In the genomic region with DNA sequence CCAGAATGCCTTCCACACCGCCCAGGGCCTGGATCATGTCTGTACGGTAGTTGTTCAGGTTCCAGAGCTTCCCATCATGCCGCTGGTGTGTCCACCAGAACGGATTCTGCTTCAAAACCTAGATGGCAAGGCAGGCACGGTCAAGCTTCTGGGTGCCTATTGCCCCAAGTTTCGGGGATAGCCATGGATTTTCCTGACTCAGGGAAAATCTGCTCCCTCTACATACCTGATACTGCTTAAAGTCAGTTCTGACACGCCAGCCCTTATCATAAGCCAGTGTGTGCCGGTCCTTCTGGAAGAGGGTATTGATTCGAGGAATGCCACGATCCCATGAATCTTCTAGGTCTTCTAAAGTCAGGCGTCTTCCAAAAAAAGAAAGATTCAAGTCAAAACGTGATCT, we compare ENCODE assay signal across 13 cellular contexts. TPM values are rescaled to one million over a fixed set of nuclear protein-coding genes. Genes with fewer than 3 reads are reported as not detected.
DNase-seq lines count a peak whose midpoint lies in the region; ATAC-seq lines count a peak whose summit lies in the region.
"Had no signal": no experiment of that assay in that cellular context is flagged by ENCODE, and none has a peak within 500 bp of the region (broad histone marks: within the 10 kb centered on the region; RNA-seq: fewer than 3 reads in every experiment).

No MANE protein-coding gene starts in this region.

- H2AK5ac ChIP-seq in trophoblast cell (ENCODE audit: low read length), result no peak overlapping the region

- no peak overlapping the region for H3K4ac ChIP-seq in trophoblast cell (ENCODE audit: low read depth, low read length)

- H3K27me3 ChIP-seq in trophoblast cell (ENCODE audit: insufficient read depth, low read length), result no peaks in the 10 kb centered on the region
- H3K27me3 ChIP-seq: BLaER1 treated with 17β-estradiol and CSF1 and Interleukin-3, amounts not matched to agents 10 nM and 100 nM had no signal

- H3K9ac ChIP-seq in trophoblast cell (ENCODE audit: low read length), result no peak overlapping the region
- H3K9ac ChIP-seq: BLaER1 treated with 17β-estradiol and CSF1 and Interleukin-3, amounts not matched to agents 10 nM and 100 nM had no signal

- H2BK5ac ChIP-seq in trophoblast cell (ENCODE audit: low read depth, low read length, poor library complexity), result no peak overlapping the region

- no peak overlapping the region for H3K23ac ChIP-seq in trophoblast cell (ENCODE audit: low read length)

- H2BK120ac ChIP-seq in trophoblast cell (ENCODE audit: insufficient read depth, low read length, poor library complexity), result no peak overlapping the region

- DNase-seq in Right ventricle myocardium inferior (ENCODE audit: missing footprints), result no peak
- no peak for DNase-seq in left ventricle myocardium superior
- no peak for DNase-seq in trophoblast cell
- DNase-seq: 8988T, EL, MM.1S, NCI-H1105 treated with DMSO at 0.1 percent for 48 hours, NCI-H187, NCI-H69, Right ventricle myocardium superior had no signal

- H4K12ac ChIP-seq in trophoblast cell (ENCODE audit: low read depth, low read length), result no peak overlapping the region

- ATAC-seq in Right ventricle myocardium inferior, result peak; percentile 11
- no peak for ATAC-seq in left ventricle myocardium superior
- ATAC-seq in GM21390 (IDR thresholded peaks at IDR 0.05; ENCODE audit: unreplicated experiment), result no peak
- ATAC-seq: SK-N-SH treated with all-trans-retinoic acid at 6 μM for 48 hours had no signal

- intact Hi-C loops in Right ventricle myocardium inferior (cut with DNase I), result loop anchor here (10.0 kb wide), 1 partner anchor 384 kb away; a partner anchor contains a TSS
- intact Hi-C loops in left ventricle myocardium superior (cut with micrococcal nuclease), result no loop called here

- no peaks in the 10 kb centered on the region for H3K9me3 ChIP-seq in trophoblast cell (ENCODE audit: insufficient read depth, low read depth, low read length)
- H3K9me3 ChIP-seq: BLaER1 treated with 17β-estradiol and CSF1 and Interleukin-3, amounts not matched to agents 10 nM and 100 nM had no signal

- WGBS in trophoblast cell (ENCODE audit: extremely low coverage, insufficient coverage, insufficient read length), result no CpG with 5 or more reads among the region's 12 CpGs

- H3K18ac ChIP-seq in trophoblast cell (ENCODE audit: low read length), result no peak overlapping the region

- no peak overlapping the region for H2BK12ac ChIP-seq in trophoblast cell (ENCODE audit: low read length)

- H4K8ac ChIP-seq in trophoblast cell (ENCODE audit: low read depth, low read length), result no peak overlapping the region

- H3K79me2 ChIP-seq in trophoblast cell (ENCODE audit: control insufficient read depth, insufficient read depth, low read length, poor library complexity), result no peaks in the 10 kb centered on the region

- H3K36me3 ChIP-seq in trophoblast cell (ENCODE audit: control insufficient read depth in 1 of 2, insufficient read depth in 2 of 2, low read length in 2 of 2), result peaks cover 61 to 75% of the 10 kb centered on the region in 2 experiments

- H3K4me3 ChIP-seq in trophoblast cell (ENCODE audit: low read depth, low read length), result peak overlapping the region; percentile 5
- H3K4me3 ChIP-seq: BLaER1 treated with 17β-estradiol and CSF1 and Interleukin-3, amounts not matched to agents 10 nM and 100 nM had no signal

- no peaks in the 10 kb centered on the region for H3K79me1 ChIP-seq in trophoblast cell (ENCODE audit: low read length)

- H3K14ac ChIP-seq in trophoblast cell (ENCODE audit: low read length), result no peak overlapping the region

- no peak overlapping the region for H4K91ac ChIP-seq in trophoblast cell (ENCODE audit: low read depth, low read length)

- H3K4me2 ChIP-seq in trophoblast cell (ENCODE audit: low read length), result no peak overlapping the region
- H3K4me2 ChIP-seq: BLaER1 treated with 17β-estradiol and CSF1 and Interleukin-3, amounts not matched to agents 10 nM and 100 nM had no signal

- H3K4me1 ChIP-seq in trophoblast cell (ENCODE audit: control insufficient read depth in 1 of 2, insufficient read depth in 2 of 2, low read length in 2 of 2), result no peaks in the 10 kb centered on the region
- H3K4me1 ChIP-seq: BLaER1 treated with 17β-estradiol and CSF1 and Interleukin-3, amounts not matched to agents 10 nM and 100 nM had no signal

- no peak overlapping the region for H2AFZ ChIP-seq in trophoblast cell (ENCODE audit: insufficient read depth, low read length, poor library complexity)

- H3K27ac ChIP-seq in trophoblast cell (ENCODE audit: low read depth, low read length), result no peak overlapping the region
- H3K27ac ChIP-seq: BLaER1 treated with 17β-estradiol and CSF1 and Interleukin-3, amounts not matched to agents 10 nM and 100 nM had no signal

RNA-seq across cellular contexts. Expression of a gene that starts 11.4 kb away (rescaled TPM):
- total RNA-seq in Right ventricle myocardium inferior, result 73.0 TPM
- total RNA-seq in left ventricle myocardium superior, result 81.4 TPM
- 6.9 and 7.3 TPM in 2 replicates for polyA plus RNA-seq in trophoblast cell (2013)

RNA-seq across cellular contexts. Expression of a gene that starts 15.5 kb away (rescaled TPM):
- total RNA-seq in Right ventricle myocardium inferior (12.4 TPM), left ventricle myocardium superior (13.1 TPM)
- polyA plus RNA-seq in trophoblast cell (2013), result 0.78 and 0.82 TPM in 2 replicates

RNA-seq across cellular contexts. Expression of a gene that starts 23.6 kb away (rescaled TPM):
- total RNA-seq in Right ventricle myocardium inferior (120 TPM), left ventricle myocardium superior (135 TPM)
- polyA plus RNA-seq in trophoblast cell (2013), result 142 and 147 TPM in 2 replicates

RNA-seq across cellular contexts. Expression of a gene that starts 32.4 kb away (rescaled TPM):
- total RNA-seq in Right ventricle myocardium inferior, result 5.5 TPM
- total RNA-seq in left ventricle myocardium superior, result 3.1 TPM
- polyA plus RNA-seq in trophoblast cell (2013), result 96.8 and 110 TPM in 2 replicates

RNA-seq across cellular contexts. Expression of a gene that starts 49.1 kb away (rescaled TPM):
- 2.4 TPM for total RNA-seq in Right ventricle myocardium inferior
- 1.7 TPM for total RNA-seq in left ventricle myocardium superior
- 2.0 and 2.1 TPM in 2 replicates for polyA plus RNA-seq in trophoblast cell (2013)
